ENCODE assay signal across 18 cellular contexts in genomic region chr18:3059272-3059671, GRCh38. TPM values are rescaled to one million over a fixed set of nuclear protein-coding genes. Genes with fewer than 3 reads are reported as not detected.
DNase-seq lines count a peak whose midpoint lies in the region; ATAC-seq, FAIRE-seq and TF ChIP-seq lines count a peak whose summit lies in the region.
"Had no signal": no experiment of that assay in that cellular context is flagged by ENCODE, and none has a peak within 500 bp of the region (broad histone marks: within the 10 kb centered on the region; RNA-seq: fewer than 3 reads in every experiment).

No MANE protein-coding gene starts in this region.

- WGBS in K562 (ENCODE audit: insufficient coverage, low coverage, missing lambda C conversion rate) = 54% methylated on average over 3 of the region's 3 CpGs

- H3K4me1 ChIP-seq in K562 (replicated peaks in 1 of 2; ENCODE audit: control insufficient read depth in 2 of 2, insufficient read depth in 2 of 2, low read length in 2 of 2) = peaks cover 0 to 4% of the 10 kb centered on the region in 2 experiments; a peak in 2 of 5 replicates
- H3K4me1 ChIP-seq: parathyroid adenoma, uterus had no signal

- no peak overlapping the region; the same call in 1 of the 2 replicates for H2AFZ ChIP-seq in K562 (ENCODE audit: low read depth, low read length)
- H2AFZ ChIP-seq: parathyroid adenoma had no signal

- in situ Hi-C loops in K562 (cut with MboI) = no loop called here

- TF ChIP-seq CTCF in K562 (IDR thresholded peaks at IDR 0.05 in 2 of 3, conservative IDR thresholded peaks at IDR 0.05 in 1 of 3; ENCODE audit: insufficient read depth in 2 of 3, low read depth in 1 of 3, low read length in 3 of 3) = no peak

- no peak for FAIRE-seq in K562 (lab: Jason Lieb, UNC)
- FAIRE-seq: G401.6, GM18507 had no signal

- no TSS peak for BruUV-seq in K562 (replicated peaks; lab: Mats Ljungman, UMichigan)

- no peaks in the 10 kb centered on the region for H3K9me1 ChIP-seq in K562 (ENCODE audit: control insufficient read depth, insufficient read depth, low read length)

- H3K9me3 ChIP-seq in K562 (replicated peaks; ENCODE audit: control insufficient read depth, insufficient read depth, low read depth, low read length) = no peaks in the 10 kb centered on the region
- H3K9me3 ChIP-seq: esophagus squamous epithelium, uterus had no signal

- H3K36me3 ChIP-seq in K562 (ENCODE audit: control insufficient read depth, insufficient read depth, low read length) = no peaks in the 10 kb centered on the region
- H3K36me3 ChIP-seq: esophagus squamous epithelium, uterus had no signal

- no peaks in the 10 kb centered on the region for H3K79me2 ChIP-seq in K562 (ENCODE audit: control insufficient read depth, insufficient read depth, low read length)
- H3K79me2 ChIP-seq: parathyroid adenoma had no signal

- no peak for TF ChIP-seq RAD21 in K562 (CRISPR knock-in tag; conservative IDR thresholded peaks at IDR 0.05 in 1 of 2, IDR thresholded peaks at IDR 0.05 in 1 of 2)

- no peak overlapping the region for H3K27ac ChIP-seq in K562 (ENCODE audit: extremely low read depth, low read depth, low read length)
- H3K27ac ChIP-seq: parathyroid adenoma had no signal

- intact Hi-C loops in K562 (cut with micrococcal nuclease) = no loop called here

- H4K20me1 ChIP-seq in K562 (replicated peaks; ENCODE audit: control insufficient read depth, insufficient read depth, low read length) = no peaks in the 10 kb centered on the region

- no peak overlapping the region for H3K9ac ChIP-seq in K562 (ENCODE audit: insufficient read depth in 1 of 2, low read depth in 2 of 2, low read length in 2 of 2)
- H3K9ac ChIP-seq: parathyroid adenoma had no signal

- H3K4me2 ChIP-seq in K562 (ENCODE audit: insufficient read depth, low read length) = no peak overlapping the region

- no peak for TF ChIP-seq POLR2A in K562 (conservative IDR thresholded peaks at IDR 0.05)

- POLR2A ChIA-PET in K562 (lab: Yijun Ruan, JAX) = interaction anchor here (1.2 to 1.5 kb wide), 2 partner anchors 10 to 19 kb away, joined by 3 to 4 read pairs; no protein-coding TSS in a partner anchor

- DNase-seq in stimulated activated naive CD4-positive, alpha-beta T cell (lab: John Stamatoyannopoulos, UW) = peak in 4 of 6 experiments; percentile 10 to 60 (median 58)
- no peak for DNase-seq in stimulated activated naive CD4-positive, alpha-beta T cell treated with Interleukin-2 at 50 U/mL for 16 hours (lab: John Stamatoyannopoulos, UW)
- no peak for DNase-seq in K562 (ENCODE audit: extremely low read depth in 1 of 4, low spot score in 3 of 4)
- peak; percentile 14 for DNase-seq in midbrain (lab: John Stamatoyannopoulos, UW)
- DNase-seq in DMS153 (lab: John Stamatoyannopoulos, UW) = no peak
- DNase-seq in HPDE6-E6E7 (ENCODE audit: extremely low spot score) = no peak
- no peak for DNase-seq in NCI-H2227 (lab: John Stamatoyannopoulos, UW; ENCODE audit: unreplicated experiment)
- DNase-seq in T1000 (lab: John Stamatoyannopoulos, UW) = no peak
- DNase-seq: cerebellar nuclear complex, esophagus squamous epithelium, Karpas-422, mesendoderm, NCI-H187, NCI-H526, uterus had no signal

- TF ChIP-seq EP300 in K562 (IDR thresholded peaks at IDR 0.05; ENCODE audit: low read length) = no peak

- CTCF ChIA-PET in K562 (lab: Yijun Ruan, JAX; ENCODE audit: low intra/inter-chr PET ratio) = no interaction called here

- H3K27me3 ChIP-seq in K562 (ENCODE audit: control insufficient read depth in 2 of 2, insufficient read depth in 2 of 2, low read length in 2 of 2) = no peaks in the 10 kb centered on the region
- H3K27me3 ChIP-seq: uterus had no signal

- ATAC-seq in K562 = no peak

- no peak overlapping the region for H3K4me3 ChIP-seq in K562
- H3K4me3 ChIP-seq: esophagus squamous epithelium, uterus had no signal

TF ChIP-seq in K562, 482 proteins besides CTCF, POLR2A, EP300 and RAD21:
- no peak for TF ChIP-seq ZNF316 (IDR thresholded peaks at IDR 0.05)
- TF ChIP-seq ZNF655 (CRISPR knock-in tag; IDR thresholded peaks at IDR 0.05) = no peak
- TF ChIP-seq NCOA1 (IDR thresholded peaks at IDR 0.05; ENCODE audit: low read depth) = no peak
- no peak for TF ChIP-seq ZNF431 (CRISPR knock-in tag; IDR thresholded peaks at IDR 0.05)
- no peak for TF ChIP-seq KHSRP (IDR thresholded peaks at IDR 0.05)
- TF ChIP-seq NKRF (IDR thresholded peaks at IDR 0.05; ENCODE audit: borderline replicate concordance) = no peak
- no peak for TF ChIP-seq FOXA1 (IDR thresholded peaks at IDR 0.05; ENCODE audit: borderline replicate concordance)
- TF ChIP-seq RFX1 (IDR thresholded peaks at IDR 0.05) = peak; percentile 22
- TF ChIP-seq SPI1 (IDR thresholded peaks at IDR 0.05; ENCODE audit: borderline replicate concordance, low read depth, low read length) = no peak
- TF ChIP-seq NCOA4 (IDR thresholded peaks at IDR 0.05; ENCODE audit: partially characterized antibody) = no peak
- TF ChIP-seq ZFPM2 (CRISPR knock-in tag; IDR thresholded peaks at IDR 0.05) = no peak
- no peak for TF ChIP-seq PHB (CRISPR knock-in tag; IDR thresholded peaks at IDR 0.05)
- TF ChIP-seq FOXA3 (CRISPR knock-in tag; conservative IDR thresholded peaks at IDR 0.05 in 1 of 2, IDR thresholded peaks at IDR 0.05 in 1 of 2) = peak in 1 of 2 experiments; percentile 46; a peak in 1 of 4 replicates

RNA-seq across cellular contexts. Expression of gene LPIN2, which starts 46.3 kb away (rescaled TPM):
- 45.6 and 69.6 TPM in 2 replicates for total RNA-seq in K562 (2011; cell fraction: chromatin; rRNA removed; ENCODE audit: low replicate concordance)
- 29.0 and 29.5 TPM in 2 replicates for total RNA-seq in K562 (2011; cell fraction: nucleolus; rRNA removed)
- total RNA-seq in K562 (2011; cell fraction: nucleoplasm; rRNA removed) = 35.7 and 37.3 TPM in 2 replicates
- 21.0 and 23.3 TPM in 2 replicates for total RNA-seq in K562 (2014; rRNA removed)
- 20.6 and 23.5 TPM in 2 replicates for total RNA-seq in K562 (2014; rRNA removed; fragmentation: Illumina TruSeq; extraction: Trizol)
- 24.3 and 25.3 TPM in 2 replicates for total RNA-seq in K562 (2015; rRNA removed; fragmentation: Illumina TruSeq; extraction: Trizol)
- total RNA-seq in K562 (2021) = 26.1 and 31.7 TPM in 2 replicates
- polyA plus RNA-seq in K562 (2011; rRNA removed) = 33.2 and 34.8 TPM in 2 replicates
- polyA plus RNA-seq in K562 (2011; cell fraction: cytosol; rRNA removed) = 17.2 and 25.7 TPM in 2 replicates
- polyA plus RNA-seq in K562 (2011; cell fraction: nucleus; rRNA removed) = 37.4 and 44.9 TPM in 2 replicates
- polyA plus RNA-seq in K562 (2012) = 18.3 and 28.4 TPM in 2 replicates
- 24.2 and 30.3 TPM in 2 replicates for polyA plus RNA-seq in K562 (2014; fragmentation: Illumina TruSeq; extraction: Trizol)
- polyA plus RNA-seq in K562 (2014; fragmentation: Nextera tagmentation; extraction: Ambion mirVana) = 1 to 10 TPM; 5.2 to 7.6 TPM
- polyA plus RNA-seq in K562 (2014; rRNA removed) = 23.0 and 24.6 TPM in 2 replicates
- 41.5 and 47.0 TPM in 2 replicates for polyA minus RNA-seq in K562 (2011; rRNA and poly(A)+ RNA removed)
- 22.2 and 22.3 TPM in 2 replicates for polyA minus RNA-seq in K562 (2011; cell fraction: cytosol; rRNA and poly(A)+ RNA removed)
- 20.3 and 39.2 TPM in 2 replicates for polyA minus RNA-seq in K562 (2011; cell fraction: nucleus; rRNA and poly(A)+ RNA removed)

Comparison
In these comparisons a context has a peak if more than half of its experiments do, and no peak if none do; other contexts are left out.
1. DNase-seq: peak in stimulated activated naive CD4-positive, alpha-beta T cell (4 of 6) and midbrain (single experiment); none in stimulated activated naive CD4-positive, alpha-beta T cell treated with Interleukin-2 at 50 U/mL for 16 hours (single experiment), K562 (0 of 4), DMS153 (single experiment), HPDE6-E6E7 (single experiment), NCI-H2227 (single experiment) and T1000 (single experiment).